ENCODE assay signal across 17 cellular contexts in genomic region chr1:180769889-180770288, GRCh38.
A peak's percentile ranks its signal among the peaks of the same experiment; 100 is the strongest.
DNase-seq lines count a peak whose midpoint lies in the region; ATAC-seq, FAIRE-seq and TF ChIP-seq lines count a peak whose summit lies in the region.
"Had no signal": no experiment of that assay in that cellular context is flagged by ENCODE, and none has a peak within 500 bp of the region (broad histone marks: within the 10 kb centered on the region; RNA-seq: fewer than 3 reads in every experiment).

No MANE protein-coding gene starts in this region.

- no peak overlapping the region for H2AK5ac ChIP-seq in H9 (ENCODE audit: insufficient read length, low read length)

- H3K79me1 ChIP-seq in H9 (ENCODE audit: insufficient read depth, low read depth, low read length, poor library complexity, severe bottlenecking) = no peaks in the 10 kb centered on the region

- no peaks in the 10 kb centered on the region for H3K27me3 ChIP-seq in BLaER1 treated with 17β-estradiol and CSF1 and Interleukin-3, amounts not matched to agents 10 nM and 100 nM
- H3K27me3 ChIP-seq in K562 (ENCODE audit: control insufficient read depth in 2 of 2, insufficient read depth in 2 of 2, low read length in 2 of 2) = no peaks in the 10 kb centered on the region
- H3K27me3 ChIP-seq in H9 (ENCODE audit: insufficient read depth, low read length) = no peaks in the 10 kb centered on the region
- H3K27me3 ChIP-seq: BE2C had no signal

- no peak overlapping the region for H2BK120ac ChIP-seq in H9 (ENCODE audit: low read depth, low read length, poor library complexity, severe bottlenecking)

- in situ Hi-C loops in K562 (cut with MboI) = no loop called here

- H4K5ac ChIP-seq in H9 (ENCODE audit: insufficient read length, low read depth, low read length) = no peak overlapping the region

- intact Hi-C loops in K562 (cut with micrococcal nuclease) = no loop called here

- H3K23me2 ChIP-seq in H9 (ENCODE audit: insufficient read length, low read depth, low read length, poor library complexity, severe bottlenecking) = no peaks in the 10 kb centered on the region

- H3K4me3 ChIP-seq in A549 (no peak overlapping the region), K562 (no peak overlapping the region)
- H3K4me3 ChIP-seq in BLaER1 treated with 17β-estradiol and CSF1 and Interleukin-3, amounts not matched to agents 10 nM and 100 nM = no peak overlapping the region
- H3K4me3 ChIP-seq: GM23248 had no signal

- H3K4me1 ChIP-seq in A549 (peaks cover 11% of the 10 kb centered on the region; the same call in 2 of the 3 replicates), K562 (replicated peaks in 1 of 2; ENCODE audit: control insufficient read depth in 2 of 2, insufficient read depth in 2 of 2, low read length in 2 of 2) (no peaks in the 10 kb centered on the region), H9 (ENCODE audit: insufficient read depth, low read length) (no peaks in the 10 kb centered on the region)
- peaks cover 0 to 14% (median 11%) of the 10 kb centered on the region in 10 experiments; a peak in 17 of 20 replicates for H3K4me1 ChIP-seq in BLaER1 treated with 17β-estradiol and CSF1 and Interleukin-3, amounts not matched to agents 10 nM and 100 nM
- H3K4me1 ChIP-seq: BE2C had no signal

- H3K9ac ChIP-seq in BLaER1 treated with 17β-estradiol and CSF1 and Interleukin-3, amounts not matched to agents 10 nM and 100 nM = no peak overlapping the region
- no peak overlapping the region for H3K9ac ChIP-seq in K562 (ENCODE audit: insufficient read depth in 1 of 2, low read depth in 2 of 2, low read length in 2 of 2)
- H3K9ac ChIP-seq in H9 (ENCODE audit: extremely low read depth, insufficient read length, low read length) = no peak overlapping the region
- H3K9ac ChIP-seq: GM23248 had no signal

- H2BK5ac ChIP-seq in H9 (ENCODE audit: insufficient read length, low read length) = no peak overlapping the region

- H3K56ac ChIP-seq in H9 (ENCODE audit: insufficient read length, low read depth, low read length) = no peak overlapping the region

- no peak overlapping the region for H4K8ac ChIP-seq in H9 (replicated peaks; ENCODE audit: insufficient read length, low read depth, low read length)

- peaks cover 0 to 3% (median 0%) of the 10 kb centered on the region in 3 experiments; a peak in 3 of 7 replicates for H3K36me3 Mint-ChIP-seq in H9 (ENCODE audit: insufficient read depth in 1 of 3, low read depth in 3 of 3)

- no peak overlapping the region for H3K27ac ChIP-seq in A549
- H3K27ac ChIP-seq in BLaER1 treated with 17β-estradiol and CSF1 and Interleukin-3, amounts not matched to agents 10 nM and 100 nM = peak overlapping the region in 6 of 11 experiments; percentile 4 to 49 (median 29); a peak in 8 of 22 replicates
- peak overlapping the region; percentile 23 for H3K27ac ChIP-seq in KOPT-K1 (ENCODE audit: low read depth, low read length, poor library complexity, severe bottlenecking)
- H3K27ac ChIP-seq in K562 (ENCODE audit: extremely low read depth, low read depth, low read length) = no peak overlapping the region
- H3K27ac ChIP-seq in H9 (ENCODE audit: insufficient read length, low read depth, low read length) = no peak overlapping the region
- H3K27ac ChIP-seq: GM23248 had no signal

- ATAC-seq in A549 (no peak), K562 (no peak), GM21786 (IDR thresholded peaks at IDR 0.05; ENCODE audit: unreplicated experiment) (no peak), HG03097 (IDR thresholded peaks at IDR 0.05; ENCODE audit: low FRiP score, unreplicated experiment) (no peak)

- no peaks in the 10 kb centered on the region for H4K20me1 ChIP-seq in BLaER1 treated with 17β-estradiol and CSF1 and Interleukin-3, amounts not matched to agents 10 nM and 100 nM
- no peaks in the 10 kb centered on the region for H4K20me1 ChIP-seq in K562 (replicated peaks; ENCODE audit: control insufficient read depth, insufficient read depth, low read length)
- H4K20me1 ChIP-seq in H9 (ENCODE audit: control insufficient read depth, insufficient read depth, insufficient read length) = no peaks in the 10 kb centered on the region

- TF ChIP-seq EP300 in A549 (IDR thresholded peaks at IDR 0.05) (no peak), K562 (IDR thresholded peaks at IDR 0.05; ENCODE audit: low read length) (no peak)

- no peak overlapping the region for H4K91ac ChIP-seq in H9 (ENCODE audit: insufficient read length, low read depth, low read length)

- no peak overlapping the region for H3K4me3 Mint-ChIP-seq in H9

- H3K9me3 Mint-ChIP-seq in H9 = peaks cover 3% of the 10 kb centered on the region in 2 experiments; a peak in 1 of 5 replicates

- TF ChIP-seq POLR2A in A549 (IDR thresholded peaks at IDR 0.05; ENCODE audit: low read length) (no peak), K562 (conservative IDR thresholded peaks at IDR 0.05) (no peak)

- no peak overlapping the region for H3T11ph ChIP-seq in H9 (ENCODE audit: low read length)

- H3K4ac ChIP-seq in H9 (ENCODE audit: low read depth, low read length) = no peak overlapping the region

- CTCF ChIA-PET in A549 (lab: Yijun Ruan, JAX) (no interaction called here), K562 (lab: Yijun Ruan, JAX; ENCODE audit: low intra/inter-chr PET ratio) (no interaction called here)

- no peaks in the 10 kb centered on the region for H3K27me3 Mint-ChIP-seq in H9 (ENCODE audit: low read depth)

- no peak overlapping the region for H3K4me2 ChIP-seq in A549
- H3K4me2 ChIP-seq in BLaER1 treated with 17β-estradiol and CSF1 and Interleukin-3, amounts not matched to agents 10 nM and 100 nM = peak overlapping the region in 10 of 11 experiments; percentile 10 to 68 (median 48); a peak in 18 of 22 replicates
- no peak overlapping the region for H3K4me2 ChIP-seq in K562 (ENCODE audit: insufficient read depth, low read length)
- no peak overlapping the region for H3K4me2 ChIP-seq in H9 (ENCODE audit: insufficient read depth, insufficient read length, low read length)

- FAIRE-seq in A549 (lab: Jason Lieb, UNC) = no peak
- no peak for FAIRE-seq in K562 (lab: Jason Lieb, UNC)
- FAIRE-seq: A204.1, HTR-8/SVneo had no signal

- no peak overlapping the region for H3K18ac ChIP-seq in H9 (ENCODE audit: insufficient read length, low read depth, low read length)

- H3K9me3 ChIP-seq in A549 (no peaks in the 10 kb centered on the region), KOPT-K1 (ENCODE audit: insufficient read depth, low read length, poor library complexity, severe bottlenecking) (no peaks in the 10 kb centered on the region), K562 (replicated peaks; ENCODE audit: control insufficient read depth, insufficient read depth, low read depth, low read length) (no peaks in the 10 kb centered on the region), H9 (ENCODE audit: control insufficient read depth, low read depth, low read length) (no peaks in the 10 kb centered on the region)
- H3K9me3 ChIP-seq in BLaER1 treated with 17β-estradiol and CSF1 and Interleukin-3, amounts not matched to agents 10 nM and 100 nM (replicated peaks in 1 of 11) = peaks cover 8 to 19% (median 16%) of the 10 kb centered on the region in 11 experiments; a peak in 19 of 22 replicates
- H3K9me3 ChIP-seq: BE2C, Caco-2 had no signal

- POLR2A ChIA-PET in A549 (lab: Yijun Ruan, JAX) = no interaction called here
- POLR2A ChIA-PET in K562 (lab: Yijun Ruan, JAX) = no interaction called here

- no peak overlapping the region for H2BK15ac ChIP-seq in H9 (ENCODE audit: low read depth, low read length)

- H3K14ac ChIP-seq in H9 (ENCODE audit: insufficient read depth, low read length) = no peak overlapping the region

- H3K79me2 ChIP-seq in K562 (ENCODE audit: control insufficient read depth, insufficient read depth, low read length) (peaks cover 31% of the 10 kb centered on the region; the same call in 2 of the 3 replicates), H9 (ENCODE audit: insufficient read depth, low read length) (no peaks in the 10 kb centered on the region; the same call in 1 of the 2 replicates)

- peaks cover 0 to 4% (median 0%) of the 10 kb centered on the region in 11 experiments; a peak in 1 of 22 replicates for H3K36me3 ChIP-seq in BLaER1 treated with 17β-estradiol and CSF1 and Interleukin-3, amounts not matched to agents 10 nM and 100 nM
- no peaks in the 10 kb centered on the region for H3K36me3 ChIP-seq in KOPT-K1 (ENCODE audit: insufficient read depth, low read length)
- no peaks in the 10 kb centered on the region for H3K36me3 ChIP-seq in K562 (ENCODE audit: control insufficient read depth, insufficient read depth, low read length)
- H3K36me3 ChIP-seq: BE2C had no signal

- H2AFZ ChIP-seq in K562 (ENCODE audit: low read depth, low read length) (no peak overlapping the region), H9 (ENCODE audit: low read length) (no peak overlapping the region)
- H2AFZ ChIP-seq: GM23248 had no signal

- H3K9me1 ChIP-seq in K562 (ENCODE audit: control insufficient read depth, insufficient read depth, low read length) = no peaks in the 10 kb centered on the region

- no TSS peak for BruUV-seq in K562 (replicated peaks; lab: Mats Ljungman, UMichigan)

- no peak for DNase-seq in A549 (ENCODE audit: low read depth in 1 of 2, low spot score in 1 of 2)
- no peak for DNase-seq in K562 (ENCODE audit: extremely low read depth in 1 of 4, low spot score in 3 of 4)
- DNase-seq in NCI-H510A treated with DMSO at 0.1 percent for 48 hours (lab: John Stamatoyannopoulos, UW) = no peak
- DNase-seq in H9 = no peak
- DNase-seq: BE2C; Caco-2; CD8-positive, alpha-beta memory T cell; GF-D8; GM23248; H7; KBM-7 had no signal

- no peak overlapping the region for H3K23ac ChIP-seq in H9 (ENCODE audit: insufficient read length, low read depth, low read length)

- TF ChIP-seq CTCF in A549 (IDR thresholded peaks at IDR 0.05) (no peak), K562 (IDR thresholded peaks at IDR 0.05 in 2 of 3, conservative IDR thresholded peaks at IDR 0.05 in 1 of 3; ENCODE audit: insufficient read depth in 2 of 3, low read depth in 1 of 3, low read length in 3 of 3) (no peak), H9 (conservative IDR thresholded peaks at IDR 0.05) (no peak)

- no peak overlapping the region for H3K27ac Mint-ChIP-seq in H9

- H2BK20ac ChIP-seq in H9 (ENCODE audit: low read depth, low read length, poor library complexity, severe bottlenecking) = no peak overlapping the region

- no peak for TF ChIP-seq RAD21 in A549 (conservative IDR thresholded peaks at IDR 0.05 in 1 of 2, IDR thresholded peaks at IDR 0.05 in 1 of 2)
- no peak for TF ChIP-seq RAD21 in K562 (CRISPR knock-in tag; conservative IDR thresholded peaks at IDR 0.05 in 1 of 2, IDR thresholded peaks at IDR 0.05 in 1 of 2)

- H3K4me1 Mint-ChIP-seq in H9 = no peaks in the 10 kb centered on the region

- H2BK12ac ChIP-seq in H9 (ENCODE audit: insufficient read length, low read depth, low read length) = no peak overlapping the region

TF ChIP-seq in A549, 52 proteins besides CTCF, POLR2A, EP300 and RAD21 (continues in another document):
- TF ChIP-seq MAFK (IDR thresholded peaks at IDR 0.05; ENCODE audit: partially characterized antibody) = peak; percentile 90

TF ChIP-seq in K562, 482 proteins besides CTCF, POLR2A, EP300 and RAD21 (continues in another document):
- no peak for TF ChIP-seq TRIM28 (IDR thresholded peaks at IDR 0.05)

Comparison
In these comparisons a context has a peak if more than half of its experiments do, and no peak if none do; other contexts are left out.
1. H3K27ac ChIP-seq: peak in BLaER1 treated with 17β-estradiol and CSF1 and Interleukin-3, amounts not matched to agents 10 nM and 100 nM (6 of 11) and KOPT-K1 (single experiment); none in A549 (0 of 2), K562 (single experiment) and H9 (single experiment).
2. H3K4me2 ChIP-seq: peak in BLaER1 treated with 17β-estradiol and CSF1 and Interleukin-3, amounts not matched to agents 10 nM and 100 nM (10 of 11); none in A549 (single experiment), K562 (single experiment) and H9 (single experiment).
3. Of the 35 proteins assayed by ChIP-seq in both K562 and A549: peak only in K562: none; only in A549: none; in both: MAFK; in neither: 34.